30 cellular contexts compared by ENCODE assay signal in the genomic region with DNA sequence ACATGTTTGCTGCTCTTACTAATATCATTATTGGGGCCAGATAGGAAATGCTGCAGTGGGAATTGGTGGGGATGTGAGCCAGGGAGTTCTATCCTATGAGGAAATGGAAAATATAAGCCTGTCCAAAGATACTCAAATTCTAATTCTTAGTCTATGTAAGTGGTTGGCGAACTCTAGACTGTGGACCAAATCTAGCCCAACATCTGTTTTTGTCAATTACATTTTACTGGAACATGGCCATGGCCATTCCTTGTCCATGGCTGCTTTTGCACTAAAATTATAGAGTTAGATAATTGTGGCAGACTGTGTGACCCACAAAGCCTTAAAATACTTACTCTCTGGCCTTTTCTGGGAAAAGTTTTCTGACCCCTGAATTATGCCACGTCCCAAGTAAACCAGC.
DNase-seq lines count a peak whose midpoint lies in the region; ATAC-seq and TF ChIP-seq lines count a peak whose summit lies in the region.
"Had no signal": no experiment of that assay in that cellular context is flagged by ENCODE, and none has a peak within 500 bp of the region (broad histone marks: within the 10 kb centered on the region; RNA-seq: fewer than 3 reads in every experiment).

No MANE protein-coding gene starts in this region.

- H3K4me3 ChIP-seq in skeletal muscle tissue (ENCODE audit: low read length in 3 of 3) (no peak overlapping the region), spleen (no peak overlapping the region), hepatocyte (no peak overlapping the region)
- H3K4me3 ChIP-seq: smooth muscle cell, stomach, thyroid gland had no signal

- H4K20me1 ChIP-seq in hepatocyte (ENCODE audit: insufficient read depth, poor library complexity, severe bottlenecking), result no peaks in the 10 kb centered on the region

- H3K27me3 ChIP-seq in CD4-positive, alpha-beta T cell (ENCODE audit: control insufficient read depth, insufficient read depth, low read length), result no peaks in the 10 kb centered on the region
- H3K27me3 ChIP-seq in skeletal muscle tissue (ENCODE audit: control insufficient read depth in 3 of 3, insufficient read depth in 3 of 3, low read length in 3 of 3) (no peaks in the 10 kb centered on the region), spleen (replicated peaks in 1 of 7) (no peaks in the 10 kb centered on the region), hepatocyte (no peaks in the 10 kb centered on the region)
- H3K27me3 ChIP-seq: stomach, thyroid gland had no signal

- peak overlapping the region; percentile 78 for H3K27ac Mint-ChIP-seq in CD4-positive, alpha-beta T cell
- H3K27ac Mint-ChIP-seq in activated B cell treated with CpG ODN at 0.5 μM for 24 hours (peak overlapping the region; percentile 32), type B pancreatic cell (no peak overlapping the region)
- H3K27ac Mint-ChIP-seq: activated naive CD8-positive, alpha-beta T cell; activated T-helper 2 cell treated with anti-CD3 and anti-CD28 coated beads, Interferon-gamma antibody, Interleukin-2, Interleukin-4, amounts not matched to agents 10 μg/mL and 5 μg/mL and 100 μg/mL, durations not matched to agents 14 hours and 24 hours and 36 hours had no signal

- H2AFZ ChIP-seq in hepatocyte, result no peak overlapping the region

- POLR2A ChIA-PET in CD4-positive, alpha-beta T cell (lab: Charles Lee), result no interaction called here
- POLR2A ChIA-PET in activated B cell treated with CpG ODN at 0.5 μM for 24 hours (lab: Charles Lee), result no interaction called here

- no peaks in the 10 kb centered on the region for H3K9me3 Mint-ChIP-seq in CD4-positive, alpha-beta T cell
- H3K9me3 Mint-ChIP-seq in activated B cell treated with CpG ODN at 0.5 μM for 24 hours (no peaks in the 10 kb centered on the region), type B pancreatic cell (no peaks in the 10 kb centered on the region)
- H3K9me3 Mint-ChIP-seq: activated T-helper 2 cell treated with anti-CD3 and anti-CD28 coated beads, Interferon-gamma antibody, Interleukin-2, Interleukin-4, amounts not matched to agents 10 μg/mL and 5 μg/mL and 100 μg/mL, durations not matched to agents 14 hours and 24 hours and 36 hours; nephron progenitor cell had no signal

- H3K36me3 Mint-ChIP-seq in CD4-positive, alpha-beta T cell (ENCODE audit: low read depth), result peaks cover 81% of the 10 kb centered on the region
- H3K36me3 Mint-ChIP-seq in activated B cell treated with CpG ODN at 0.5 μM for 24 hours (ENCODE audit: low read depth) (peaks cover 78% of the 10 kb centered on the region), type B pancreatic cell (peaks cover 12% of the 10 kb centered on the region)

- no peaks in the 10 kb centered on the region for H3K79me2 ChIP-seq in hepatocyte

- H3K9ac ChIP-seq in skeletal muscle tissue (ENCODE audit: low read depth in 1 of 3, low read length in 3 of 3), result no peak overlapping the region

- H3K36me3 ChIP-seq in skeletal muscle tissue (ENCODE audit: control insufficient read depth in 3 of 3, insufficient read depth in 3 of 3, low read length in 3 of 3), result no peaks in the 10 kb centered on the region
- peaks cover 0 to 92% (median 31%) of the 10 kb centered on the region in 6 donors for H3K36me3 ChIP-seq in spleen
- no peaks in the 10 kb centered on the region for H3K36me3 ChIP-seq in hepatocyte (replicated peaks; ENCODE audit: insufficient read depth, low read depth)
- H3K36me3 ChIP-seq: thyroid gland had no signal

- no peak overlapping the region for H3K27ac ChIP-seq in CD4-positive, alpha-beta T cell (ENCODE audit: low read depth, low read length)
- H3K27ac ChIP-seq in skeletal muscle tissue (ENCODE audit: low read depth, low read length) (peak overlapping the region; percentile 9), spleen (no peak overlapping the region), hepatocyte (no peak overlapping the region)
- H3K27ac ChIP-seq: C4-2B, VCaP had no signal

- no peak for DNase-seq in CD4-positive, alpha-beta T cell
- DNase-seq in activated B cell treated with CpG ODN at 0.5 μM for 24 hours, result no peak
- DNase-seq in left ventricle myocardium superior, result no peak
- DNase-seq in OCI-M1 (lab: John Stamatoyannopoulos, UW), result no peak
- no peak for DNase-seq in type B pancreatic cell (ENCODE audit: extremely low spot score, unreplicated experiment)
- no peak for DNase-seq in spleen
- DNase-seq in hepatocyte (ENCODE audit: low spot score), result no peak
- DNase-seq: activated CD4-positive, alpha-beta T cell treated with anti-CD3 and anti-CD28 coated beads for 48 hours; activated CD8-positive, alpha-beta memory T cell treated with anti-CD3 and anti-CD28 coated beads for 24 hours; activated T-cell treated with anti-CD3 and anti-CD28 coated beads for 4 hours; DMS79 treated with DMSO at 0.1 percent for 48 hours; effector CD8-positive, alpha-beta T cell; GDM1; MV-4-11; NCI-H1436 treated with DMSO at 0.1 percent for 48 hours; NCI-H2107; NCI-H345; nephron progenitor cell; SIG-M5; stimulated activated CD4-positive, alpha-beta T cell treated with anti-CD3 and anti-CD28 coated beads, Interleukin-1b, Interleukin-23, amount 100 ng/mL, for 48 hours; T1000; thyroid gland had no signal

- WGBS in spleen, 5 donors, result 89 to 100% (median 95%) methylated on average over 2 of the region's 2 CpGs
- WGBS in hepatocyte (ENCODE audit: low lambda C conversion rate, missing lambda C conversion rate), result 93% methylated on average over 2 of the region's 2 CpGs

- no peak overlapping the region for H3K4me3 Mint-ChIP-seq in CD4-positive, alpha-beta T cell
- H3K4me3 Mint-ChIP-seq in activated B cell treated with CpG ODN at 0.5 μM for 24 hours (no peak overlapping the region), type B pancreatic cell (no peak overlapping the region)
- H3K4me3 Mint-ChIP-seq: activated naive CD8-positive, alpha-beta T cell; nephron progenitor cell had no signal

- peaks cover 51% of the 10 kb centered on the region for H3K4me1 Mint-ChIP-seq in CD4-positive, alpha-beta T cell (ENCODE audit: low read depth)
- H3K4me1 Mint-ChIP-seq in activated B cell treated with CpG ODN at 0.5 μM for 24 hours (peaks cover 30% of the 10 kb centered on the region), type B pancreatic cell (ENCODE audit: unreplicated experiment) (peaks cover 22% of the 10 kb centered on the region)

- TF ChIP-seq CTCF in CD4-positive, alpha-beta T cell (IDR thresholded peaks at IDR 0.05), result no peak
- no peak for TF ChIP-seq CTCF in activated B cell treated with CpG ODN at 0.5 μM for 24 hours (IDR thresholded peaks at IDR 0.05)
- no peak for TF ChIP-seq CTCF in type B pancreatic cell (conservative IDR thresholded peaks at IDR 0.05)
- TF ChIP-seq CTCF in spleen (IDR thresholded peaks at IDR 0.05 in 8 of 11, conservative IDR thresholded peaks at IDR 0.05 in 3 of 11), result no peak
- no peak for TF ChIP-seq CTCF in hepatocyte (IDR thresholded peaks at IDR 0.05; ENCODE audit: poor library complexity)

- CTCF ChIA-PET in CD4-positive, alpha-beta T cell (lab: Charles Lee), result no interaction called here
- CTCF ChIA-PET in activated B cell treated with CpG ODN at 0.5 μM for 24 hours (lab: Charles Lee), result interaction anchor here (1.0 to 1.2 kb wide), 2 partner anchors 45 to 249 kb away, joined by 3 to 4 read pairs; no protein-coding TSS in a partner anchor

- no peaks in the 10 kb centered on the region for H3K27me3 Mint-ChIP-seq in CD4-positive, alpha-beta T cell
- no peaks in the 10 kb centered on the region for H3K27me3 Mint-ChIP-seq in activated B cell treated with CpG ODN at 0.5 μM for 24 hours
- H3K27me3 Mint-ChIP-seq in type B pancreatic cell, result no peaks in the 10 kb centered on the region
- H3K27me3 Mint-ChIP-seq: activated naive CD8-positive, alpha-beta T cell had no signal

- intact Hi-C loops in CD4-positive, alpha-beta T cell (cut with DNase I, micrococcal nuclease), result no loop called here
- intact Hi-C loops in activated B cell treated with CpG ODN at 0.5 μM for 24 hours (cut with micrococcal nuclease) (no loop called here), left ventricle myocardium superior (cut with micrococcal nuclease) (loop anchor here (10.0 kb wide), 1 partner anchor 62 kb away; no protein-coding TSS in a partner anchor), spleen (cut with DNase I; ENCODE audit: low total_unique reads) (no loop called here)

- H3K9me2 ChIP-seq in hepatocyte (replicated peaks; ENCODE audit: insufficient read depth), result no peaks in the 10 kb centered on the region

- no peak for ATAC-seq in CD4-positive, alpha-beta T cell (ENCODE audit: poor library complexity)
- ATAC-seq in activated B cell treated with CpG ODN at 0.5 μM for 24 hours (ENCODE audit: low read depth) (no peak), left ventricle myocardium superior (peak; percentile 57)
- ATAC-seq: HCT116 had no signal

- no peak overlapping the region for H3K4me2 ChIP-seq in hepatocyte

- TF ChIP-seq POLR2A in spleen (IDR thresholded peaks at IDR 0.05), result no peak

- H3K4me1 ChIP-seq in skeletal muscle tissue (ENCODE audit: control insufficient read depth in 3 of 3, insufficient read depth in 3 of 3, low read length in 3 of 3), result peaks cover 27 to 38% (median 30%) of the 10 kb centered on the region in 3 donors
- H3K4me1 ChIP-seq in spleen, result peaks cover 0 to 23% (median 8%) of the 10 kb centered on the region in 6 donors
- peaks cover 20% of the 10 kb centered on the region for H3K4me1 ChIP-seq in hepatocyte (ENCODE audit: insufficient read depth)

- H3K9me3 ChIP-seq in CD4-positive, alpha-beta T cell (ENCODE audit: control insufficient read depth, low read length), result no peaks in the 10 kb centered on the region
- H3K9me3 ChIP-seq in skeletal muscle tissue (ENCODE audit: control insufficient read depth in 3 of 3, low read length in 3 of 3), result no peaks in the 10 kb centered on the region
- no peaks in the 10 kb centered on the region for H3K9me3 ChIP-seq in spleen
- no peaks in the 10 kb centered on the region for H3K9me3 ChIP-seq in hepatocyte (ENCODE audit: low read depth)
- H3K9me3 ChIP-seq: stomach, thyroid gland had no signal
